8 cellular contexts compared by ENCODE assay signal in genomic region chr1:94039871-94040569, GRCh38.
DNase-seq lines count a peak whose midpoint lies in the region; ATAC-seq and TF ChIP-seq lines count a peak whose summit lies in the region.
"Had no signal": no experiment of that assay in that cellular context is flagged by ENCODE, and none has a peak within 500 bp of the region (broad histone marks: within the 10 kb centered on the region; RNA-seq: fewer than 3 reads in every experiment).

No MANE protein-coding gene starts in this region.

- no peaks in the 10 kb centered on the region for H4K20me1 ChIP-seq in HCT116 (ENCODE audit: insufficient read depth)

- H3K4me3 Mint-ChIP-seq in activated CD4-positive, alpha-beta memory T cell treated with anti-CD3 and anti-CD28 coated beads, Interleukin-2, amount 10 ng/mL, durations not matched to agents 7 days and 5 days, result no peak overlapping the region

- no peaks in the 10 kb centered on the region for H3K79me2 ChIP-seq in HCT116 (ENCODE audit: insufficient read depth, low read length)

- RAD21 ChIA-PET in HCT116 (lab: Charles Lee; ENCODE audit: low non-redundant PET in 1 of 2, low total read pairs in 2 of 2, uncharacterized antibody in 2 of 2, unreplicated experiment in 2 of 2), result interaction anchor here (1.2 to 2.7 kb wide), 5 partner anchors 23 to 296 kb away, joined by 4 to 21 read pairs (median 5); no protein-coding TSS in a partner anchor

- DNase-seq in HCT116 (ENCODE audit: low read depth, low spot score), result no peak
- DNase-seq in SHP77 treated with DMSO at 0.1 percent for 48 hours (lab: John Stamatoyannopoulos, UW), result peak; percentile 69
- peak; percentile 50 for DNase-seq in left ventricle myocardium inferior
- peak; percentile 37 for DNase-seq in testis
- DNase-seq in cerebellum (ENCODE audit: low spot score), result no peak
- DNase-seq in hepatic stellate cell (ENCODE audit: low spot score), result no peak
- DNase-seq in activated CD4-positive, alpha-beta memory T cell treated with anti-CD3 and anti-CD28 coated beads, Interleukin-2, amount 10 ng/mL, durations not matched to agents 7 days and 5 days, result no peak
- DNase-seq: GOT3 had no signal

- H3K4me3 ChIP-seq in HCT116 (replicated peaks in 1 of 2; ENCODE audit: low read depth in 1 of 2, low read length in 2 of 2) (no peak overlapping the region), left ventricle myocardium inferior (no peak overlapping the region), testis (no peak overlapping the region)

- TF ChIP-seq CTCF in HCT116 (IDR thresholded peaks at IDR 0.05 in 2 of 3, conservative IDR thresholded peaks at IDR 0.05 in 1 of 3; ENCODE audit: borderline replicate concordance in 1 of 3, insufficient read depth in 1 of 3, low read depth in 2 of 3, low read length in 2 of 3) (no peak; a peak in 1 of 6 replicates), left ventricle myocardium inferior (IDR thresholded peaks at IDR 0.05; ENCODE audit: borderline replicate concordance) (peak; percentile 35), testis (IDR thresholded peaks at IDR 0.05) (peak in 1 of 3 experiments; percentile 7)

- no peak for TF ChIP-seq RAD21 in HCT116 (IDR thresholded peaks at IDR 0.05; ENCODE audit: low read depth)

- TF ChIP-seq POLR2A in HCT116 (IDR thresholded peaks at IDR 0.05; ENCODE audit: borderline replicate concordance, extremely low read depth, insufficient read depth, insufficient read length) (no peak), testis (IDR thresholded peaks at IDR 0.05) (no peak)

- no peak overlapping the region for H3K27ac ChIP-seq in HCT116 (ENCODE audit: low read depth, low read length)
- peak overlapping the region; percentile 76 for H3K27ac ChIP-seq in left ventricle myocardium inferior (replicated peaks)
- peak overlapping the region in 1 of 2 donors; percentile 71 for H3K27ac ChIP-seq in testis

- peaks cover 41% of the 10 kb centered on the region for H3K27me3 Mint-ChIP-seq in activated CD4-positive, alpha-beta memory T cell treated with anti-CD3 and anti-CD28 coated beads, Interleukin-2, amount 10 ng/mL, durations not matched to agents 7 days and 5 days

- no peak overlapping the region for H3K27ac Mint-ChIP-seq in activated CD4-positive, alpha-beta memory T cell treated with anti-CD3 and anti-CD28 coated beads, Interleukin-2, amount 10 ng/mL, durations not matched to agents 7 days and 5 days

- no peaks in the 10 kb centered on the region for H3K36me3 Mint-ChIP-seq in activated CD4-positive, alpha-beta memory T cell treated with anti-CD3 and anti-CD28 coated beads, Interleukin-2, amount 10 ng/mL, durations not matched to agents 7 days and 5 days (ENCODE audit: low read depth)

- no peaks in the 10 kb centered on the region for H3K36me3 ChIP-seq in HCT116 (ENCODE audit: control insufficient read depth in 1 of 2, insufficient read depth in 2 of 2, low read length in 2 of 2)
- no peaks in the 10 kb centered on the region for H3K36me3 ChIP-seq in left ventricle myocardium inferior
- no peaks in the 10 kb centered on the region for H3K36me3 ChIP-seq in testis (ENCODE audit: low read depth, missing control alignments)

- no peak overlapping the region for H3K9ac ChIP-seq in HCT116 (ENCODE audit: low read length)

- H3K27me3 ChIP-seq in HCT116 (ENCODE audit: insufficient read depth, low read length) (no peaks in the 10 kb centered on the region), left ventricle myocardium inferior (ENCODE audit: low read depth) (peaks cover 8% of the 10 kb centered on the region), testis (no peaks in the 10 kb centered on the region)

- H3K9me3 ChIP-seq in HCT116 (ENCODE audit: control insufficient read depth in 1 of 2, insufficient read depth in 1 of 2, low read depth in 1 of 2, low read length in 2 of 2) (no peaks in the 10 kb centered on the region), left ventricle myocardium inferior (replicated peaks) (no peaks in the 10 kb centered on the region), testis (no peaks in the 10 kb centered on the region)

- intact Hi-C loops in HCT116 (cut with micrococcal nuclease) (loop anchor here (1.0 kb wide), 1 partner anchor 296 kb away; no protein-coding TSS in a partner anchor), left ventricle myocardium inferior (cut with micrococcal nuclease) (loop anchor here (5.0 kb wide), 1 partner anchor 297 kb away; no protein-coding TSS in a partner anchor), testis (cut with DNase I; ENCODE audit: low total_unique reads) (no loop called here)

- H3K4me1 ChIP-seq in HCT116 (ENCODE audit: control insufficient read depth in 1 of 2, insufficient read depth in 2 of 2, low read length in 2 of 2) (peaks cover 7 to 17% of the 10 kb centered on the region in 2 experiments; a peak in 3 of 4 replicates), left ventricle myocardium inferior (peaks cover 70% of the 10 kb centered on the region), testis (peaks cover 7% of the 10 kb centered on the region)

- no peaks in the 10 kb centered on the region for H3K9me2 ChIP-seq in HCT116 (ENCODE audit: insufficient read depth)

- 0 out of 2 replicates have a peak overlapping the region, but pooled peaks have one; percentile 2 for H3K4me2 ChIP-seq in HCT116 (ENCODE audit: low read length)

- peak; percentile 49 for ATAC-seq in HCT116

- 60 to 64% methylated on average over 11 of the region's 11 CpGs for WGBS in testis, 2 donors

- peaks cover 15% of the 10 kb centered on the region for H3K4me1 Mint-ChIP-seq in activated CD4-positive, alpha-beta memory T cell treated with anti-CD3 and anti-CD28 coated beads, Interleukin-2, amount 10 ng/mL, durations not matched to agents 7 days and 5 days

- H2AFZ ChIP-seq in HCT116 (ENCODE audit: low read depth, low read length, poor library complexity, severe bottlenecking), result no peak overlapping the region

- no TSS peak for BruUV-seq in HCT116 (replicated peaks; lab: Mats Ljungman, UMichigan)

- POLR2A ChIA-PET in HCT116 (lab: Charles Lee), result interaction anchor here (1.4 to 2.5 kb wide), 3 partner anchors 22 to 296 kb away, joined by 3 to 8 read pairs (median 6); no protein-coding TSS in a partner anchor
- POLR2A ChIA-PET in activated CD4-positive, alpha-beta memory T cell treated with anti-CD3 and anti-CD28 coated beads, Interleukin-2, amount 10 ng/mL, durations not matched to agents 7 days and 5 days (lab: Charles Lee), result interaction anchor here (0.6 to 1.0 kb wide), 2 partner anchors 26 to 276 kb away, joined by 3 read pairs; no protein-coding TSS in a partner anchor

- CTCF ChIA-PET in HCT116 (lab: Charles Lee), result interaction anchor here (0.6 to 21.2 kb wide), 28 partner anchors 9 to 474 kb away, joined by 3 to 338 read pairs (median 3); no protein-coding TSS in a partner anchor
- CTCF ChIA-PET in activated CD4-positive, alpha-beta memory T cell treated with anti-CD3 and anti-CD28 coated beads, Interleukin-2, amount 10 ng/mL, durations not matched to agents 7 days and 5 days (lab: Charles Lee), result interaction anchor here (0.7 to 7.8 kb wide), 28 partner anchors 11 to 766 kb away, joined by 3 to 95 read pairs (median 3); no protein-coding TSS in a partner anchor

- H3K9me3 Mint-ChIP-seq in activated CD4-positive, alpha-beta memory T cell treated with anti-CD3 and anti-CD28 coated beads, Interleukin-2, amount 10 ng/mL, durations not matched to agents 7 days and 5 days, result no peaks in the 10 kb centered on the region

TF ChIP-seq in HCT116, 20 proteins besides CTCF, POLR2A, EP300 and RAD21 (continues in another document):
- TF ChIP-seq EZH2 (IDR thresholded peaks at IDR 0.05) (no peak), SIN3A (IDR thresholded peaks at IDR 0.05; ENCODE audit: low read depth) (no peak), EGR1 (IDR thresholded peaks at IDR 0.05; ENCODE audit: low read depth) (no peak), CEBPB (IDR thresholded peaks at IDR 0.05; ENCODE audit: low read depth) (no peak)
- TF ChIP-seq, protein P1, sequence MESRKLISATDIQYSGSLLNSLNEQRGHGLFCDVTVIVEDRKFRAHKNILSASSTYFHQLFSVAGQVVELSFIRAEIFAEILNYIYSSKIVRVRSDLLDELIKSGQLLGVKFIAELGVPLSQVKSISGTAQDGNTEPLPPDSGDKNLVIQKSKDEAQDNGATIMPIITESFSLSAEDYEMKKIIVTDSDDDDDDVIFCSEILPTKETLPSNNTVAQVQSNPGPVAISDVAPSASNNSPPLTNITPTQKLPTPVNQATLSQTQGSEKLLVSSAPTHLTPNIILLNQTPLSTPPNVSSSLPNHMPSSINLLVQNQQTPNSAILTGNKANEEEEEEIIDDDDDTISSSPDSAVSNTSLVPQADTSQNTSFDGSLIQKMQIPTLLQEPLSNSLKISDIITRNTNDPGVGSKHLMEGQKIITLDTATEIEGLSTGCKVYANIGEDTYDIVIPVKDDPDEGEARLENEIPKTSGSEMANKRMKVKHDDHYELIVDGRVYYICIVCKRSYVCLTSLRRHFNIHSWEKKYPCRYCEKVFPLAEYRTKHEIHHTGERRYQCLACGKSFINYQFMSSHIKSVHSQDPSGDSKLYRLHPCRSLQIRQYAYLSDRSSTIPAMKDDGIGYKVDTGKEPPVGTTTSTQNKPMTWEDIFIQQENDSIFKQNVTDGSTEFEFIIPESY (IDR thresholded peaks at IDR 0.05; ENCODE audit: extremely low read depth, insufficient replicate concordance, low read length), result no peak
- TF ChIP-seq, protein P2, sequence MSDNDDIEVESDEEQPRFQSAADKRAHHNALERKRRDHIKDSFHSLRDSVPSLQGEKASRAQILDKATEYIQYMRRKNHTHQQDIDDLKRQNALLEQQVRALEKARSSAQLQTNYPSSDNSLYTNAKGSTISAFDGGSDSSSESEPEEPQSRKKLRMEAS (IDR thresholded peaks at IDR 0.05), result no peak

Comparison
In these comparisons a context has a peak if more than half of its experiments do, and no peak if none do; other contexts are left out.
1. DNase-seq: peak in SHP77 treated with DMSO at 0.1 percent for 48 hours (single experiment), left ventricle myocardium inferior (single experiment) and testis (single experiment); none in HCT116 (single experiment), cerebellum (single experiment), hepatic stellate cell (single experiment) and activated CD4-positive, alpha-beta memory T cell treated with anti-CD3 and anti-CD28 coated beads, Interleukin-2, amount 10 ng/mL, durations not matched to agents 7 days and 5 days (single experiment).